ENCODE assay signal across 2 cellular contexts in genomic region chr2:220775856-220776467, GRCh38.
A peak's percentile ranks its signal among the peaks of the same experiment; 100 is the strongest.
TF ChIP-seq lines count a peak whose summit lies in the region.

No MANE protein-coding gene starts in this region.

TF ChIP-seq in GM23338, 12 proteins besides CTCF, POLR2A, EP300 and RAD21:
- TF ChIP-seq, protein P1, sequence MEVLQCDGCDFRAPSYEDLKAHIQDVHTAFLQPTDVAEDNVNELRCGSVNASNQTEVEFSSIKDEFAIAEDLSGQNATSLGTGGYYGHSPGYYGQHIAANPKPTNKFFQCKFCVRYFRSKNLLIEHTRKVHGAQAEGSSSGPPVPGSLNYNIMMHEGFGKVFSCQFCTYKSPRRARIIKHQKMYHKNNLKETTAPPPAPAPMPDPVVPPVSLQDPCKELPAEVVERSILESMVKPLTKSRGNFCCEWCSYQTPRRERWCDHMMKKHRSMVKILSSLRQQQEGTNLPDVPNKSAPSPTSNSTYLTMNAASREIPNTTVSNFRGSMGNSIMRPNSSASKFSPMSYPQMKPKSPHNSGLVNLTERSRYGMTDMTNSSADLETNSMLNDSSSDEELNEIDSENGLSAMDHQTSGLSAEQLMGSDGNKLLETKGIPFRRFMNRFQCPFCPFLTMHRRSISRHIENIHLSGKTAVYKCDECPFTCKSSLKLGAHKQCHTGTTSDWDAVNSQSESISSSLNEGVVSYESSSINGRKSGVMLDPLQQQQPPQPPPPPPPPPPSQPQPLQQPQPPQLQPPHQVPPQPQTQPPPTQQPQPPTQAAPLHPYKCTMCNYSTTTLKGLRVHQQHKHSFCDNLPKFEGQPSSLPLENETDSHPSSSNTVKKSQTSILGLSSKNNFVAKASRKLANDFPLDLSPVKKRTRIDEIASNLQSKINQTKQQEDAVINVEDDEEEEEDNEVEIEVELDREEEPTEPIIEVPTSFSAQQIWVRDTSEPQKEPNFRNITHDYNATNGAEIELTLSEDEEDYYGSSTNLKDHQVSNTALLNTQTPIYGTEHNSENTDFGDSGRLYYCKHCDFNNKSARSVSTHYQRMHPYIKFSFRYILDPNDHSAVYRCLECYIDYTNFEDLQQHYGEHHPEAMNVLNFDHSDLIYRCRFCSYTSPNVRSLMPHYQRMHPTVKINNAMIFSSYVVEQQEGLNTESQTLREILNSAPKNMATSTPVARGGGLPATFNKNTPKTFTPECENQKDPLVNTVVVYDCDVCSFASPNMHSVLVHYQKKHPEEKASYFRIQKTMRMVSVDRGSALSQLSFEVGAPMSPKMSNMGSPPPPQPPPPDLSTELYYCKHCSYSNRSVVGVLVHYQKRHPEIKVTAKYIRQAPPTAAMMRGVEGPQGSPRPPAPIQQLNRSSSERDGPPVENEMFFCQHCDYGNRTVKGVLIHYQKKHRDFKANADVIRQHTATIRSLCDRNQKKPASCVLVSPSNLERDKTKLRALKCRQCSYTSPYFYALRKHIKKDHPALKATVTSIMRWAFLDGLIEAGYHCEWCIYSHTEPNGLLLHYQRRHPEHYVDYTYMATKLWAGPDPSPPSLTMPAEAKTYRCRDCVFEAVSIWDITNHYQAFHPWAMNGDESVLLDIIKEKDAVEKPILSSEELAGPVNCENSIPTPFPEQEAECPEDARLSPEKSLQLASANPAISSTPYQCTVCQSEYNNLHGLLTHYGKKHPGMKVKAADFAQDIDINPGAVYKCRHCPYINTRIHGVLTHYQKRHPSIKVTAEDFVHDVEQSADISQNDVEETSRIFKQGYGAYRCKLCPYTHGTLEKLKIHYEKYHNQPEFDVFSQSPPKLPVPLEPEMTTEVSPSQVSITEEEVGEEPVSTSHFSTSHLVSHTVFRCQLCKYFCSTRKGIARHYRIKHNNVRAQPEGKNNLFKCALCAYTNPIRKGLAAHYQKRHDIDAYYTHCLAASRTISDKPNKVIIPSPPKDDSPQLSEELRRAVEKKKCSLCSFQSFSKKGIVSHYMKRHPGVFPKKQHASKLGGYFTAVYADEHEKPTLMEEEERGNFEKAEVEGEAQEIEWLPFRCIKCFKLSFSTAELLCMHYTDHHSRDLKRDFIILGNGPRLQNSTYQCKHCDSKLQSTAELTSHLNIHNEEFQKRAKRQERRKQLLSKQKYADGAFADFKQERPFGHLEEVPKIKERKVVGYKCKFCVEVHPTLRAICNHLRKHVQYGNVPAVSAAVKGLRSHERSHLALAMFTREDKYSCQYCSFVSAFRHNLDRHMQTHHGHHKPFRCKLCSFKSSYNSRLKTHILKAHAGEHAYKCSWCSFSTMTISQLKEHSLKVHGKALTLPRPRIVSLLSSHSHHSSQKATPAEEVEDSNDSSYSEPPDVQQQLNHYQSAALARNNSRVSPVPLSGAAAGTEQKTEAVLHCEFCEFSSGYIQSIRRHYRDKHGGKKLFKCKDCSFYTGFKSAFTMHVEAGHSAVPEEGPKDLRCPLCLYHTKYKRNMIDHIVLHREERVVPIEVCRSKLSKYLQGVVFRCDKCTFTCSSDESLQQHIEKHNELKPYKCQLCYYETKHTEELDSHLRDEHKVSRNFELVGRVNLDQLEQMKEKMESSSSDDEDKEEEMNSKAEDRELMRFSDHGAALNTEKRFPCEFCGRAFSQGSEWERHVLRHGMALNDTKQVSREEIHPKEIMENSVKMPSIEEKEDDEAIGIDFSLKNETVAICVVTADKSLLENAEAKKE (CRISPR knock-in tag; IDR thresholded peaks at IDR 0.05), result peak; percentile 79
- TF ChIP-seq CREB1 (CRISPR knock-in tag; IDR thresholded peaks at IDR 0.05; ENCODE audit: low read depth), result no peak
- TF ChIP-seq NANOG (IDR thresholded peaks at IDR 0.05; ENCODE audit: borderline replicate concordance), result no peak
- no peak for TF ChIP-seq ZNF331 (CRISPR knock-in tag; IDR thresholded peaks at IDR 0.05; ENCODE audit: low read depth)

TF ChIP-seq in H1, 55 proteins besides CTCF, POLR2A, EP300 and RAD21:
- peak; percentile 74 for TF ChIP-seq NANOG (IDR thresholded peaks at IDR 0.05; ENCODE audit: insufficient read depth, low read depth, low read length, poor library complexity, severe bottlenecking)
- no peak for TF ChIP-seq EZH2 (IDR thresholded peaks at IDR 0.05; ENCODE audit: low read depth, low read length, severe bottlenecking)
- no peak for TF ChIP-seq KDM5A (IDR thresholded peaks at IDR 0.05; ENCODE audit: low read length)
- no peak for TF ChIP-seq BACH1 (IDR thresholded peaks at IDR 0.05; ENCODE audit: low read length)
- TF ChIP-seq YY1 (IDR thresholded peaks at IDR 0.05; ENCODE audit: low read depth, low read length), result no peak
- no peak for TF ChIP-seq GTF2F1 (IDR thresholded peaks at IDR 0.05; ENCODE audit: borderline replicate concordance, low read depth, low read length)
- TF ChIP-seq HDAC6 (IDR thresholded peaks at IDR 0.05; ENCODE audit: low read depth, low read length), result no peak
